Comparison of ENCODE assay signal across 12 cellular contexts in genomic region chr1:241605146-241605805, GRCh38. TPM values are rescaled to one million over a fixed set of nuclear protein-coding genes. Genes with fewer than 3 reads are reported as not detected.
DNase-seq lines count a peak whose midpoint lies in the region; ATAC-seq and TF ChIP-seq lines count a peak whose summit lies in the region.
"Had no signal": no experiment of that assay in that cellular context is flagged by ENCODE, and none has a peak within 500 bp of the region (broad histone marks: within the 10 kb centered on the region; RNA-seq: fewer than 3 reads in every experiment).

No MANE protein-coding gene starts in this region.

- DNase-seq in GM23338 (ENCODE audit: low spot score) (peak; percentile 59), NCI-H2227 treated with DMSO at 0.1 percent for 48 hours (lab: John Stamatoyannopoulos, UW) (peak; percentile 22), chondrocyte (ENCODE audit: low spot score) (no peak), neural progenitor cell (ENCODE audit: low spot score) (peak; percentile 53), NCI-H1092 treated with DMSO at 0.1 percent for 48 hours (lab: John Stamatoyannopoulos, UW) (no peak)
- DNase-seq: activated CD4-positive, alpha-beta T cell treated with anti-CD3 and anti-CD28 coated beads, Interleukin-2, amount 50 U/mL, for 48 hours; aorta; GM23248; heart right ventricle had no signal

- TF ChIP-seq CTCF in GM23338 (conservative IDR thresholded peaks at IDR 0.05; ENCODE audit: low read depth in 2 of 2): peak; percentile 64 to 73
- TF ChIP-seq CTCF in chondrocyte (IDR thresholded peaks at IDR 0.05): peak; percentile 65
- peak; percentile 58 for TF ChIP-seq CTCF in neural progenitor cell (IDR thresholded peaks at IDR 0.05)

- H3K4me1 Mint-ChIP-seq in GM23338 (no peaks in the 10 kb centered on the region), chondrocyte (ENCODE audit: low read depth) (peaks cover 48% of the 10 kb centered on the region), neural progenitor cell (no peaks in the 10 kb centered on the region)

- peaks cover 6% of the 10 kb centered on the region for H3K27me3 Mint-ChIP-seq in GM23338 (ENCODE audit: insufficient read depth, low read depth, poor library complexity)
- H3K27me3 Mint-ChIP-seq in chondrocyte (ENCODE audit: low read depth): no peaks in the 10 kb centered on the region
- H3K27me3 Mint-ChIP-seq in neural progenitor cell (ENCODE audit: insufficient read depth, low read depth): no peaks in the 10 kb centered on the region

- H3K9me3 ChIP-seq in neural progenitor cell (ENCODE audit: low read depth): no peaks in the 10 kb centered on the region
- H3K9me3 ChIP-seq: heart right ventricle had no signal

- no peaks in the 10 kb centered on the region for H3K79me2 ChIP-seq in GM23338 (replicated peaks; ENCODE audit: insufficient read depth)
- H3K79me2 ChIP-seq in neural progenitor cell (ENCODE audit: low read depth): no peaks in the 10 kb centered on the region
- H3K79me2 ChIP-seq: parathyroid adenoma had no signal

- H3K4me2 ChIP-seq in GM23338 (no peak overlapping the region), neural progenitor cell (no peak overlapping the region)

- H3K27ac ChIP-seq in GM23338 (ENCODE audit: low read depth) (no peak overlapping the region), neural progenitor cell (no peak overlapping the region)
- H3K27ac ChIP-seq: GM23248, parathyroid adenoma had no signal

- ATAC-seq in GM23338: peak; percentile 92
- no peak for ATAC-seq in GM18909 (IDR thresholded peaks at IDR 0.05; ENCODE audit: poor library complexity, unreplicated experiment)
- no peak for ATAC-seq in GM21528 (IDR thresholded peaks at IDR 0.05; ENCODE audit: low FRiP score, unreplicated experiment)
- ATAC-seq: heart right ventricle had no signal

- H3K4me3 Mint-ChIP-seq in GM23338 (no peak overlapping the region), chondrocyte (ENCODE audit: unreplicated experiment) (no peak overlapping the region), neural progenitor cell (no peak overlapping the region)

- H4K20me1 ChIP-seq in GM23338 (replicated peaks; ENCODE audit: insufficient read depth) (no peaks in the 10 kb centered on the region), neural progenitor cell (ENCODE audit: low read depth) (peaks cover 9% of the 10 kb centered on the region)

- H3K9me3 Mint-ChIP-seq in GM23338 (no peaks in the 10 kb centered on the region), chondrocyte (ENCODE audit: low read depth) (no peaks in the 10 kb centered on the region), neural progenitor cell (no peaks in the 10 kb centered on the region)

- H2AFZ ChIP-seq in GM23338 (no peak overlapping the region), neural progenitor cell (replicated peaks) (no peak overlapping the region)
- H2AFZ ChIP-seq: GM23248, parathyroid adenoma had no signal

- no peaks in the 10 kb centered on the region for H3F3A ChIP-seq in GM23338 (replicated peaks; ENCODE audit: low read depth)
- H3F3A ChIP-seq in neural progenitor cell (ENCODE audit: low read depth): no peaks in the 10 kb centered on the region

- H3K36me3 Mint-ChIP-seq in GM23338 (ENCODE audit: low read depth) (no peaks in the 10 kb centered on the region), chondrocyte (ENCODE audit: low read depth) (peaks cover 10% of the 10 kb centered on the region), neural progenitor cell (peaks cover 35% of the 10 kb centered on the region)

- no peaks in the 10 kb centered on the region for H3K27me3 ChIP-seq in GM23338 (ENCODE audit: insufficient read depth)
- no peaks in the 10 kb centered on the region for H3K27me3 ChIP-seq in neural progenitor cell
- H3K27me3 ChIP-seq: heart right ventricle had no signal

- H3K4me1 ChIP-seq in GM23338 (ENCODE audit: insufficient read depth): no peaks in the 10 kb centered on the region
- H3K4me1 ChIP-seq in neural progenitor cell: peaks cover 6% of the 10 kb centered on the region
- H3K4me1 ChIP-seq: parathyroid adenoma had no signal

- H3K36me3 ChIP-seq in GM23338 (ENCODE audit: insufficient read depth) (no peaks in the 10 kb centered on the region; the same call in 1 of the 2 replicates), neural progenitor cell (no peaks in the 10 kb centered on the region)
- H3K36me3 ChIP-seq: heart right ventricle had no signal

- no peak overlapping the region for H3K9ac ChIP-seq in neural progenitor cell
- H3K9ac ChIP-seq: GM23248, parathyroid adenoma had no signal

- H3K9me2 ChIP-seq in GM23338 (ENCODE audit: insufficient read depth): no peaks in the 10 kb centered on the region

- H3K4me3 ChIP-seq in GM23338 (no peak overlapping the region), neural progenitor cell (no peak overlapping the region)
- H3K4me3 ChIP-seq: GM23248, heart right ventricle had no signal

- H3K27ac Mint-ChIP-seq in GM23338 (no peak overlapping the region), chondrocyte (ENCODE audit: unreplicated experiment) (no peak overlapping the region), neural progenitor cell (no peak overlapping the region)

TF ChIP-seq in GM23338, 12 proteins besides CTCF, POLR2A, EP300 and RAD21 (continues in another document):
- TF ChIP-seq ZNF462 (CRISPR knock-in tag; IDR thresholded peaks at IDR 0.05): no peak
- no peak for TF ChIP-seq NANOG (IDR thresholded peaks at IDR 0.05; ENCODE audit: borderline replicate concordance)
- no peak for TF ChIP-seq POLR2AphosphoS5 (IDR thresholded peaks at IDR 0.05; ENCODE audit: low read depth)
- TF ChIP-seq JUNB (IDR thresholded peaks at IDR 0.05; ENCODE audit: unreplicated experiment): no peak

RNA-seq across cellular contexts. Expression of gene CHML, which starts 34.9 kb away (rescaled TPM):
- 65.1 and 66.8 TPM in 2 replicates for total RNA-seq in GM23338 (2014; rRNA removed; shearing (Covaris generic))
- polyA plus RNA-seq in GM23338 (2016; fragmentation: Nextera tagmentation; extraction: Ambion mirVana): 17.2 and 19.9 TPM in 2 replicates
- 12.8 to 14.0 TPM (median 13.3 TPM) in 3 replicates for total RNA-seq in chondrocyte
- 31.4 and 43.6 TPM in 2 replicates for total RNA-seq in neural progenitor cell (ENCODE audit: low replicate concordance)

RNA-seq across cellular contexts. Expression of gene OPN3, which starts 34.9 kb away (rescaled TPM):
- total RNA-seq in GM23338 (2014; rRNA removed; shearing (Covaris generic)): 35.4 and 46.8 TPM in 2 replicates
- 21.1 and 23.7 TPM in 2 replicates for polyA plus RNA-seq in GM23338 (2016; fragmentation: Nextera tagmentation; extraction: Ambion mirVana)
- total RNA-seq in chondrocyte (20.0 to 29.1 TPM (median 23.5 TPM) in 3 replicates), neural progenitor cell (ENCODE audit: low replicate concordance) (37.8 and 53.5 TPM in 2 replicates)

RNA-seq across cellular contexts. Expression of gene WDR64, which starts 46.8 kb away (rescaled TPM):
- not detected in 2 replicates for total RNA-seq in GM23338 (2014; rRNA removed; shearing (Covaris generic))
- not detected in 2 replicates for polyA plus RNA-seq in GM23338 (2016; fragmentation: Nextera tagmentation; extraction: Ambion mirVana)
- 0.17 TPM in 1 of 3 replicates, not detected in the others for total RNA-seq in chondrocyte
- total RNA-seq in neural progenitor cell (ENCODE audit: low replicate concordance): not detected in 2 replicates
- total RNA-seq: aorta, GM23248 had no signal
- polyA plus RNA-seq: aorta, GM23248, heart right ventricle had no signal

Comparison
In these comparisons a context has a peak if more than half of its experiments do, and no peak if none do; other contexts are left out.
1. DNase-seq: peak in GM23338 (single experiment), NCI-H2227 treated with DMSO at 0.1 percent for 48 hours (single experiment) and neural progenitor cell (single experiment); none in chondrocyte (single experiment) and NCI-H1092 treated with DMSO at 0.1 percent for 48 hours (single experiment).
2. Peak in every context shown above with its lines, with median percentiles within 50 percentile points of each other: CTCF ChIP-seq.